ENCODE assay signal across 14 cellular contexts in genomic region chr1:152050886-152051764, GRCh38. TPM values are rescaled to one million over a fixed set of nuclear protein-coding genes. Genes with fewer than 3 reads are reported as not detected.
DNase-seq lines count a peak whose midpoint lies in the region; ATAC-seq and TF ChIP-seq lines count a peak whose summit lies in the region.
"Had no signal": no experiment of that assay in that cellular context is flagged by ENCODE, and none has a peak within 500 bp of the region (broad histone marks: within the 10 kb centered on the region; RNA-seq: fewer than 3 reads in every experiment).

No MANE protein-coding gene starts in this region.

- H3K4me3 ChIP-seq in fibroblast of the aortic adventitia (ENCODE audit: low read depth, low read length): no peak overlapping the region
- H3K4me3 ChIP-seq: left ventricle myocardium inferior had no signal

- H3K27ac Mint-ChIP-seq in activated naive CD8-positive, alpha-beta T cell treated with anti-CD3 and anti-CD28 coated beads, Interleukin-2, amount 50 U/mL, for 24 hours: peak overlapping the region; percentile 7
- no peak overlapping the region for H3K27ac Mint-ChIP-seq in activated naive CD8-positive, alpha-beta T cell treated with anti-CD3 and anti-CD28 coated beads for 36 hours

- peak overlapping the region; percentile 85 for H3K27ac ChIP-seq in RWPE1
- H3K27ac ChIP-seq: left ventricle myocardium inferior had no signal

- no peak for ATAC-seq in activated naive CD8-positive, alpha-beta T cell treated with anti-CD3 and anti-CD28 coated beads, Interleukin-2, amount 50 U/mL, for 24 hours

- CTCF ChIA-PET in RWPE1 (lab: Yijun Ruan, JAX): interaction anchor here (0.6 to 1.9 kb wide), 4 partner anchors 60 to 389 kb away, joined by 4 to 7 read pairs (median 4); no protein-coding TSS in a partner anchor

- POLR2A ChIA-PET in RWPE1 (lab: Yijun Ruan, JAX; ENCODE audit: low non-redundant PET): no interaction called here

- H3K27me3 Mint-ChIP-seq in activated naive CD8-positive, alpha-beta T cell treated with anti-CD3 and anti-CD28 coated beads, Interleukin-2, amount 50 U/mL, for 24 hours: peaks cover 9% of the 10 kb centered on the region
- H3K27me3 Mint-ChIP-seq in activated naive CD8-positive, alpha-beta T cell treated with anti-CD3 and anti-CD28 coated beads for 36 hours: peaks cover 11% of the 10 kb centered on the region

- no peaks in the 10 kb centered on the region for H3K9me3 Mint-ChIP-seq in activated naive CD8-positive, alpha-beta T cell treated with anti-CD3 and anti-CD28 coated beads, Interleukin-2, amount 50 U/mL, for 24 hours
- no peaks in the 10 kb centered on the region for H3K9me3 Mint-ChIP-seq in activated naive CD8-positive, alpha-beta T cell treated with anti-CD3 and anti-CD28 coated beads for 36 hours

- no peaks in the 10 kb centered on the region for H3K36me3 Mint-ChIP-seq in activated naive CD8-positive, alpha-beta T cell treated with anti-CD3 and anti-CD28 coated beads, Interleukin-2, amount 50 U/mL, for 24 hours (ENCODE audit: low read depth)
- H3K36me3 Mint-ChIP-seq in activated naive CD8-positive, alpha-beta T cell treated with anti-CD3 and anti-CD28 coated beads for 36 hours: no peaks in the 10 kb centered on the region

- no peak for DNase-seq in activated naive CD8-positive, alpha-beta T cell treated with anti-CD3 and anti-CD28 coated beads, Interleukin-2, amount 50 U/mL, for 24 hours
- no peak for DNase-seq in activated naive CD8-positive, alpha-beta T cell treated with anti-CD3 and anti-CD28 coated beads for 36 hours
- DNase-seq in RWPE1 (ENCODE audit: low spot score): peak; percentile 36
- DNase-seq in fibroblast of the aortic adventitia (ENCODE audit: low read depth): peak; percentile 23
- DNase-seq in ureter (ENCODE audit: low spot score): peak; percentile 67
- DNase-seq in iPS-NIHi7 (ENCODE audit: extremely low spot score): no peak
- no peak for DNase-seq in activated CD8-positive, alpha-beta memory T cell treated with anti-CD3 and anti-CD28 coated beads for 24 hours
- no peak for DNase-seq in hypothalamus (lab: John Stamatoyannopoulos, UW)
- DNase-seq: activated T-cell treated with anti-CD3 and anti-CD28 coated beads, Interleukin-2, amount 50 U/mL, for 1 hour; anterior cingulate cortex; KBM-7; left ventricle myocardium inferior; stimulated activated CD8-positive, alpha-beta memory T cell treated with anti-CD3 and anti-CD28 coated beads, Interleukin-4, amount 100 ng/mL, for 48 hours had no signal

- no peak overlapping the region for H3K4me3 Mint-ChIP-seq in activated naive CD8-positive, alpha-beta T cell treated with anti-CD3 and anti-CD28 coated beads, Interleukin-2, amount 50 U/mL, for 24 hours
- no peak overlapping the region for H3K4me3 Mint-ChIP-seq in activated naive CD8-positive, alpha-beta T cell treated with anti-CD3 and anti-CD28 coated beads for 36 hours

- TF ChIP-seq CTCF in RWPE1 (conservative IDR thresholded peaks at IDR 0.05; ENCODE audit: low read depth) (peak; percentile 24; the same call in 1 of the 2 replicates), fibroblast of the aortic adventitia (IDR thresholded peaks at IDR 0.05; ENCODE audit: insufficient read depth, low read length) (no peak)

- peaks cover 34% of the 10 kb centered on the region for H3K4me1 Mint-ChIP-seq in activated naive CD8-positive, alpha-beta T cell treated with anti-CD3 and anti-CD28 coated beads, Interleukin-2, amount 50 U/mL, for 24 hours
- peaks cover 23% of the 10 kb centered on the region for H3K4me1 Mint-ChIP-seq in activated naive CD8-positive, alpha-beta T cell treated with anti-CD3 and anti-CD28 coated beads for 36 hours

RNA-seq across cellular contexts. Expression of gene S100A11, which starts 14.3 kb away (rescaled TPM):
- total RNA-seq in activated naive CD8-positive, alpha-beta T cell treated with anti-CD3 and anti-CD28 coated beads for 36 hours: 100 to 1,000 TPM; 162 to 165 TPM
- total RNA-seq in fibroblast of the aortic adventitia (ENCODE audit: low replicate concordance): 28.9 and 381 TPM in 2 replicates
- 1,471 TPM for total RNA-seq in ureter
- total RNA-seq: G401 had no signal

RNA-seq across cellular contexts. Expression of gene TCHHL1, which starts 37.7 kb away (rescaled TPM):
- not detected for total RNA-seq in activated naive CD8-positive, alpha-beta T cell treated with anti-CD3 and anti-CD28 coated beads for 36 hours
- total RNA-seq in fibroblast of the aortic adventitia (ENCODE audit: low replicate concordance) (not detected in 2 replicates), ureter (not detected)
- total RNA-seq: G401, left ventricle myocardium inferior had no signal

RNA-seq across cellular contexts. Expression of gene S100A10, which starts 57.5 kb away (rescaled TPM):
- 100 to 1,000 TPM; 225 to 235 TPM for total RNA-seq in activated naive CD8-positive, alpha-beta T cell treated with anti-CD3 and anti-CD28 coated beads for 36 hours
- total RNA-seq in fibroblast of the aortic adventitia (ENCODE audit: low replicate concordance): 271 and 340 TPM in 2 replicates
- total RNA-seq in ureter: 152 TPM
- total RNA-seq: G401 had no signal

Comparison
In these comparisons a context has a peak if more than half of its experiments do, and no peak if none do; other contexts are left out.
1. DNase-seq: peak in RWPE1 (single experiment), fibroblast of the aortic adventitia (single experiment) and ureter (single experiment); none in activated naive CD8-positive, alpha-beta T cell treated with anti-CD3 and anti-CD28 coated beads, Interleukin-2, amount 50 U/mL, for 24 hours (single experiment), activated naive CD8-positive, alpha-beta T cell treated with anti-CD3 and anti-CD28 coated beads for 36 hours (single experiment), iPS-NIHi7 (single experiment), activated CD8-positive, alpha-beta memory T cell treated with anti-CD3 and anti-CD28 coated beads for 24 hours (single experiment) and hypothalamus (0 of 51).